ENCODE assay signal across 8 cellular contexts in genomic region chr19:18282021-18282787, GRCh38.
DNase-seq lines count a peak whose midpoint lies in the region; ATAC-seq lines count a peak whose summit lies in the region.

No MANE protein-coding gene starts in this region.

- peaks cover 28% of the 10 kb centered on the region for H3K4me1 ChIP-seq in adipocyte (ENCODE audit: control insufficient read depth, insufficient read depth, low read length)
- no peaks in the 10 kb centered on the region for H3K4me1 ChIP-seq in iPS-15b (ENCODE audit: control insufficient read depth, insufficient read depth, low read length)

- H3K36me3 ChIP-seq in adipocyte (ENCODE audit: control insufficient read depth, insufficient read depth, low read length, severe bottlenecking) (no peaks in the 10 kb centered on the region), iPS-15b (ENCODE audit: control insufficient read depth, insufficient read depth, low read length) (peaks cover 3% of the 10 kb centered on the region)

- no peak for ATAC-seq in HG03039 (IDR thresholded peaks at IDR 0.05; ENCODE audit: unreplicated experiment)

- DNase-seq in activated effector memory CD4-positive, alpha-beta T cell treated with anti-CD3 and anti-CD28 coated beads, Interleukin-2, amount 50 U/mL, for 16 hours: peak; percentile 75
- DNase-seq in activated effector memory CD4-positive, alpha-beta T cell treated with Interleukin-2 at 50 U/mL for 16 hours: no peak
- DNase-seq in NCI-H1048 (lab: John Stamatoyannopoulos, UW) (peak; percentile 90), adipocyte (ENCODE audit: low read depth) (no peak), glomerular visceral epithelial cell (ENCODE audit: extremely low spot score) (no peak)

- H3K4me3 ChIP-seq in adipocyte (ENCODE audit: low read length): peak overlapping the region; percentile 79
- H3K4me3 ChIP-seq in iPS-15b (ENCODE audit: low read depth, low read length): peak overlapping the region; percentile 84
- peak overlapping the region; percentile 19 to 95 (median 38) for H3K4me3 ChIP-seq in skin epidermis

- H3K9ac ChIP-seq in adipocyte (ENCODE audit: low read length) (peak overlapping the region; percentile 96), iPS-15b (ENCODE audit: low read depth, low read length) (peak overlapping the region; percentile 88)

- peak overlapping the region; percentile 87 to 100 (median 98) for H3K27ac ChIP-seq in skin epidermis

- H3K9me3 ChIP-seq in adipocyte (ENCODE audit: control insufficient read depth, low read length): no peaks in the 10 kb centered on the region
- H3K9me3 ChIP-seq in iPS-15b (ENCODE audit: control insufficient read depth, insufficient read depth, low read length): no peaks in the 10 kb centered on the region

- H3K27me3 ChIP-seq in adipocyte (replicated peaks; ENCODE audit: control insufficient read depth, insufficient read depth, low read length): no peaks in the 10 kb centered on the region
- H3K27me3 ChIP-seq in iPS-15b (ENCODE audit: control insufficient read depth, insufficient read depth, low read length): peaks cover 11% of the 10 kb centered on the region

Comparison
In these comparisons a context has a peak if more than half of its experiments do, and no peak if none do; other contexts are left out.
1. DNase-seq: peak in activated effector memory CD4-positive, alpha-beta T cell treated with anti-CD3 and anti-CD28 coated beads, Interleukin-2, amount 50 U/mL, for 16 hours (single experiment) and NCI-H1048 (single experiment); none in activated effector memory CD4-positive, alpha-beta T cell treated with Interleukin-2 at 50 U/mL for 16 hours (single experiment), adipocyte (single experiment) and glomerular visceral epithelial cell (single experiment).
2. Peak in every context shown above with its lines, with median percentiles within 50 percentile points of each other: H3K4me3 ChIP-seq.